Comparison of ENCODE assay signal across 8 cellular contexts in genomic region chr22:40951795-40952602, GRCh38. TPM values are rescaled to one million over a fixed set of nuclear protein-coding genes. Genes with fewer than 3 reads are reported as not detected.
DNase-seq lines count a peak whose midpoint lies in the region; ATAC-seq and TF ChIP-seq lines count a peak whose summit lies in the region.

No MANE protein-coding gene starts in this region.

- CTCF ChIA-PET in T-cell (lab: Charles Lee) = interaction anchor here (0.6 to 2.8 kb wide), 6 partner anchors 9 to 992 kb away, joined by 3 to 25 read pairs (median 4); no protein-coding TSS in a partner anchor

- H3K27ac Mint-ChIP-seq in T-cell = peak overlapping the region; percentile 100

- no peak for TF ChIP-seq CTCF in 22Rv1 (IDR thresholded peaks at IDR 0.05)
- no peak for TF ChIP-seq CTCF in foreskin keratinocyte (conservative IDR thresholded peaks at IDR 0.05)

- H3K36me3 Mint-ChIP-seq in T-cell = peaks cover 13% of the 10 kb centered on the region

- peak overlapping the region; percentile 80 for H3K27ac ChIP-seq in 22Rv1
- H3K27ac ChIP-seq in foreskin keratinocyte = peak overlapping the region; percentile 99

- peaks cover 36 to 40% (median 38%) of the 10 kb centered on the region in 3 donors for H3K4me1 Mint-ChIP-seq in T-cell

- POLR2A ChIA-PET in T-cell (lab: Charles Lee) = interaction anchor here (0.6 to 2.3 kb wide), 13 partner anchors 9 to 430 kb away, joined by 3 to 21 read pairs (median 4); partner anchors contain the start of genes EP300 (in 1 of the 2) and TEF (in 1 of the 2)

- peak overlapping the region; percentile 94 for H3K4me3 ChIP-seq in skeletal muscle satellite cell (ENCODE audit: low read length)

- no peaks in the 10 kb centered on the region for H3K27me3 ChIP-seq in foreskin keratinocyte
- H3K27me3 ChIP-seq in skeletal muscle satellite cell (ENCODE audit: control insufficient read depth, insufficient read depth, low read length) = no peaks in the 10 kb centered on the region

- peak overlapping the region; percentile 99 for H3K9ac ChIP-seq in skeletal muscle satellite cell (ENCODE audit: low read depth, low read length)

- peak overlapping the region; percentile 90 to 99 (median 98) for H3K4me3 Mint-ChIP-seq in T-cell

- DNase-seq in T-cell (no peak), foreskin keratinocyte (peak; percentile 4 to 40), HuH-7.5 (ENCODE audit: low spot score) (no peak)

- H3K4me2 ChIP-seq in skeletal muscle satellite cell (ENCODE audit: low read length) = peak overlapping the region; percentile 85

- peak; percentile 3 for ATAC-seq in GM19452 (IDR thresholded peaks at IDR 0.05; ENCODE audit: unreplicated experiment)
- ATAC-seq in T-cell (replicated peaks in 1 of 4) = peak in 1 of 4 experiments; percentile 1
- no peak for ATAC-seq in foreskin keratinocyte
- ATAC-seq in GM21786 (IDR thresholded peaks at IDR 0.05; ENCODE audit: unreplicated experiment) = no peak
- ATAC-seq in GM19395 (IDR thresholded peaks at IDR 0.05; ENCODE audit: unreplicated experiment) = no peak

- no peaks in the 10 kb centered on the region for H3K9me3 ChIP-seq in skeletal muscle satellite cell (replicated peaks; ENCODE audit: low read length)

- H3K36me3 ChIP-seq in skeletal muscle satellite cell (ENCODE audit: insufficient read depth, low read length) = peaks cover 27% of the 10 kb centered on the region

- H3K4me1 ChIP-seq in foreskin keratinocyte (peaks cover 3% of the 10 kb centered on the region), skeletal muscle satellite cell (ENCODE audit: control insufficient read depth, insufficient read depth, low read length) (peaks cover 14% of the 10 kb centered on the region)

- no peaks in the 10 kb centered on the region for H3K9me3 Mint-ChIP-seq in T-cell

- H3K27me3 Mint-ChIP-seq in T-cell = no peaks in the 10 kb centered on the region

RNA-seq across cellular contexts. Expression of gene RBX1, which starts 0.8 kb away (rescaled TPM):
- total RNA-seq in T-cell (10 to 100 TPM; 27.1 to 46.1 (median 39.7) TPM), foreskin keratinocyte (81.4 and 82.2 TPM in 2 replicates)
- 130 TPM in 2 replicates for polyA plus RNA-seq in foreskin keratinocyte
- 47.1 and 54.4 TPM in 2 replicates for total RNA-seq in skeletal muscle satellite cell (2012; rRNA removed)

Comparison
In these comparisons a context has a peak if more than half of its experiments do, and no peak if none do; other contexts are left out.
1. DNase-seq: peak in foreskin keratinocyte (2 of 2); none in T-cell (0 of 34) and HuH-7.5 (single experiment).